In genomic region chr7:38232475-38233366, GRCh38 we compare ENCODE assay signal across 8 cellular contexts. TPM values are rescaled to one million over a fixed set of nuclear protein-coding genes. Genes with fewer than 3 reads are reported as not detected.
DNase-seq lines count a peak whose midpoint lies in the region; ATAC-seq and TF ChIP-seq lines count a peak whose summit lies in the region.

No MANE protein-coding gene starts in this region.

- H4K20me1 ChIP-seq in IMR-90 (ENCODE audit: insufficient read depth, low read length), result no peaks in the 10 kb centered on the region

- no peak overlapping the region for H3K23ac ChIP-seq in IMR-90 (ENCODE audit: low read depth, low read length)

- CTCF ChIA-PET in IMR-90 (lab: Yijun Ruan, JAX), result interaction anchor here (0.6 to 1.1 kb wide), 2 partner anchors 17 to 24 kb away, joined by 3 to 4 read pairs; no protein-coding TSS in a partner anchor
- CTCF ChIA-PET in activated CD4-positive, alpha-beta memory T cell treated with anti-CD3 and anti-CD28 coated beads for 36 hours (lab: Charles Lee), result interaction anchor here (0.7 to 5.3 kb wide), 11 partner anchors 10 to 136 kb away, joined by 3 to 43 read pairs (median 4); no protein-coding TSS in a partner anchor

- no peak for TF ChIP-seq CTCF in IMR-90 (conservative IDR thresholded peaks at IDR 0.05; ENCODE audit: low read depth, low read length)
- no peak for TF ChIP-seq CTCF in coronary artery (IDR thresholded peaks at IDR 0.05)

- H3K4ac ChIP-seq in IMR-90 (ENCODE audit: low read depth, low read length), result no peak overlapping the region

- no peak overlapping the region for H2AFZ ChIP-seq in IMR-90 (replicated peaks; ENCODE audit: low read length, poor library complexity)

- peaks cover 2% of the 10 kb centered on the region; the same call in 1 of the 2 replicates for H3K27me3 ChIP-seq in IMR-90 (ENCODE audit: control insufficient read depth, insufficient read depth, low read length)

- H4K5ac ChIP-seq in IMR-90 (ENCODE audit: low read depth, low read length), result no peak overlapping the region

- POLR2A ChIA-PET in IMR-90 (lab: Charles Lee; ENCODE audit: unreplicated experiment), result no interaction called here
- POLR2A ChIA-PET in activated CD4-positive, alpha-beta memory T cell treated with anti-CD3 and anti-CD28 coated beads for 36 hours (lab: Charles Lee), result interaction anchor here (0.6 to 1.2 kb wide), 2 partner anchors 103 to 119 kb away, joined by 3 read pairs; no protein-coding TSS in a partner anchor

- no peaks in the 10 kb centered on the region for H3K79me1 ChIP-seq in IMR-90 (ENCODE audit: low read depth in 1 of 2, low read length in 2 of 2)

- H4K91ac ChIP-seq in IMR-90 (ENCODE audit: insufficient read depth, low read depth, low read length), result no peak overlapping the region

- H4K8ac ChIP-seq in IMR-90 (ENCODE audit: low read depth in 2 of 2, low read length in 2 of 2), result no peak overlapping the region

- H3K56ac ChIP-seq in IMR-90 (ENCODE audit: extremely low read depth, insufficient read depth, low read length), result no peak overlapping the region

- peaks cover 44% of the 10 kb centered on the region for H3K4me1 Mint-ChIP-seq in activated CD4-positive, alpha-beta memory T cell treated with anti-CD3 and anti-CD28 coated beads for 36 hours (ENCODE audit: low read depth)

- no peaks in the 10 kb centered on the region for H3K9me1 ChIP-seq in IMR-90 (ENCODE audit: insufficient read depth, low read length)

- TF ChIP-seq RAD21 in IMR-90 (IDR thresholded peaks at IDR 0.05; ENCODE audit: low read length), result no peak

- peaks cover 2% of the 10 kb centered on the region for H3K4me1 ChIP-seq in IMR-90 (ENCODE audit: control insufficient read depth, insufficient read depth, low read length)

- H3K4me2 ChIP-seq in IMR-90 (ENCODE audit: low read depth, low read length), result no peak overlapping the region

- H3K27me3 Mint-ChIP-seq in activated CD4-positive, alpha-beta memory T cell treated with anti-CD3 and anti-CD28 coated beads for 36 hours, result no peaks in the 10 kb centered on the region

- ATAC-seq in GM21381 (IDR thresholded peaks at IDR 0.05; ENCODE audit: unreplicated experiment), result peak; percentile 90
- no peak; the same call in 1 of the 2 replicates for ATAC-seq in IMR-90 (ENCODE audit: low read depth)

- H3K4me3 Mint-ChIP-seq in activated CD4-positive, alpha-beta memory T cell treated with anti-CD3 and anti-CD28 coated beads for 36 hours, result peak overlapping the region; percentile 44

- no peak overlapping the region for H2AK9ac ChIP-seq in IMR-90 (replicated peaks; ENCODE audit: low read depth, low read length, poor library complexity)

- no peak overlapping the region for H2BK20ac ChIP-seq in IMR-90 (ENCODE audit: low read depth, low read length)

- no peak overlapping the region for H3K9ac ChIP-seq in IMR-90 (ENCODE audit: low read depth, low read length)

- in situ Hi-C loops in IMR-90 (cut with MboI; ENCODE audit: low sequenced_read_pairs), result no loop called here

- H3K36me3 Mint-ChIP-seq in activated CD4-positive, alpha-beta memory T cell treated with anti-CD3 and anti-CD28 coated beads for 36 hours, result peaks cover 8% of the 10 kb centered on the region

- H3K27ac Mint-ChIP-seq in activated CD4-positive, alpha-beta memory T cell treated with anti-CD3 and anti-CD28 coated beads for 36 hours, result peak overlapping the region; percentile 77

- no peaks in the 10 kb centered on the region for H3K9me3 ChIP-seq in IMR-90 (ENCODE audit: control insufficient read depth, insufficient read depth, low read length)

- H3K9me3 Mint-ChIP-seq in activated CD4-positive, alpha-beta memory T cell treated with anti-CD3 and anti-CD28 coated beads for 36 hours, result no peaks in the 10 kb centered on the region

- H3K4me3 ChIP-seq in IMR-90 (ENCODE audit: insufficient read depth, low read depth, low read length) (no peak overlapping the region), coronary artery (no peak overlapping the region)

- DNase-seq in IMR-90 (peak; percentile 10), glomerular visceral epithelial cell (ENCODE audit: extremely low spot score) (peak; percentile 56), T1000 (lab: John Stamatoyannopoulos, UW) (no peak), EL (no peak), coronary artery (ENCODE audit: low spot score) (no peak)
- DNase-seq in activated CD4-positive, alpha-beta memory T cell treated with anti-CD3 and anti-CD28 coated beads for 36 hours, result peak; percentile 88
- DNase-seq in stimulated activated CD8-positive, alpha-beta memory T cell treated with anti-CD3 and anti-CD28 coated beads, Interleukin-2, amount 100 ng/mL, for 48 hours (ENCODE audit: low read depth in 2 of 2), result peak; percentile 55 to 70

- H2BK15ac ChIP-seq in IMR-90 (ENCODE audit: low read depth, low read length), result no peak overlapping the region

- H3K27ac ChIP-seq in IMR-90 (ENCODE audit: insufficient read depth, low read length) (no peak overlapping the region), coronary artery (peak overlapping the region in 1 of 2 donors; percentile 40)

- dilution Hi-C loops in IMR-90 (cut with HindIII; ENCODE audit: low sequenced_read_pairs, unreplicated experiment), result no loop called here

- no peak for TF ChIP-seq POLR2A in IMR-90 (IDR thresholded peaks at IDR 0.05; ENCODE audit: low read depth, low read length)

- H2BK5ac ChIP-seq in IMR-90 (ENCODE audit: low read depth, low read length, poor library complexity, severe bottlenecking), result no peak overlapping the region

- no peak overlapping the region for H3K14ac ChIP-seq in IMR-90 (replicated peaks; ENCODE audit: low read depth, low read length)

- H3K18ac ChIP-seq in IMR-90 (ENCODE audit: low read depth, low read length), result no peak overlapping the region

- no TSS peak for BruUV-seq in IMR-90 (replicated peaks; lab: Mats Ljungman, UMichigan)

- intact Hi-C loops in IMR-90 (cut with micrococcal nuclease), result no loop called here
- intact Hi-C loops in activated CD4-positive, alpha-beta memory T cell treated with anti-CD3 and anti-CD28 coated beads for 36 hours (cut with micrococcal nuclease), result loop anchor here (1.0 to 5.0 kb wide), 4 partner anchors 12 to 795 kb away; no protein-coding TSS in a partner anchor

- no peak overlapping the region for H2BK120ac ChIP-seq in IMR-90 (ENCODE audit: low read depth, low read length)

- WGBS in IMR-90 (ENCODE audit: extremely low coverage in 2 of 2, insufficient read length in 1 of 2), 2 experiments, result 80% methylated on average over 1 of the region's 11 CpGs; no CpG with 5 or more reads in 1 of the 2 experiments

- H2AK5ac ChIP-seq in IMR-90 (ENCODE audit: low read depth, low read length), result no peak overlapping the region

- peaks cover 15% of the 10 kb centered on the region for H3K36me3 ChIP-seq in IMR-90 (ENCODE audit: control insufficient read depth, insufficient read depth, low read length)

TF ChIP-seq in IMR-90, 13 proteins besides CTCF, POLR2A, EP300 and RAD21:
- TF ChIP-seq CEBPB (IDR thresholded peaks at IDR 0.05; ENCODE audit: low read depth, low read length) (no peak), BHLHE40 (IDR thresholded peaks at IDR 0.05; ENCODE audit: low read depth, low read length) (no peak), NFE2L2 (IDR thresholded peaks at IDR 0.05; ENCODE audit: low read depth, low read length) (no peak), MAFK (IDR thresholded peaks at IDR 0.05; ENCODE audit: low read depth, low read length) (no peak), MAZ (IDR thresholded peaks at IDR 0.05; ENCODE audit: borderline replicate concordance, low read depth, low read length) (no peak), MXI1 (IDR thresholded peaks at IDR 0.05; ENCODE audit: borderline replicate concordance, low read depth, low read length) (no peak), SMC3 (IDR thresholded peaks at IDR 0.05; ENCODE audit: low read depth, low read length) (no peak), RFX5 (IDR thresholded peaks at IDR 0.05; ENCODE audit: low read depth, low read length) (no peak), FOS (IDR thresholded peaks at IDR 0.05; ENCODE audit: low read depth, low read length) (no peak), RCOR1 (IDR thresholded peaks at IDR 0.05; ENCODE audit: insufficient replicate concordance, low read length) (no peak)

RNA-seq across cellular contexts. Expression of gene STARD3NL, which starts 54.7 kb away (rescaled TPM):
- 69.7 and 102 TPM in 2 replicates for total RNA-seq in IMR-90 (2012; rRNA removed)
- 46.5 and 51.6 TPM in 2 replicates for polyA plus RNA-seq in IMR-90 (2012; rRNA removed)
- polyA plus RNA-seq in IMR-90 (2012; cell fraction: cytosol; rRNA removed), result 11.7 and 13.9 TPM in 2 replicates
- polyA plus RNA-seq in IMR-90 (2012; cell fraction: nucleus; rRNA removed; ENCODE audit: low replicate concordance), result 3.1 and 19.2 TPM in 2 replicates
- 10 to 100 TPM; 34.4 to 34.7 TPM for total RNA-seq in activated CD4-positive, alpha-beta memory T cell treated with anti-CD3 and anti-CD28 coated beads for 36 hours

Comparison
In these comparisons a context has a peak if more than half of its experiments do, and no peak if none do; other contexts are left out.
1. DNase-seq: peak in IMR-90 (single experiment), activated CD4-positive, alpha-beta memory T cell treated with anti-CD3 and anti-CD28 coated beads for 36 hours (single experiment), glomerular visceral epithelial cell (single experiment) and stimulated activated CD8-positive, alpha-beta memory T cell treated with anti-CD3 and anti-CD28 coated beads, Interleukin-2, amount 100 ng/mL, for 48 hours (2 of 2); none in T1000 (single experiment), EL (single experiment) and coronary artery (single experiment).